15 cellular contexts compared by ENCODE assay signal in genomic region chr17:74569001-74569391, GRCh38. TPM values are rescaled to one million over a fixed set of nuclear protein-coding genes. Genes with fewer than 3 reads are reported as not detected.
DNase-seq lines count a peak whose midpoint lies in the region; ATAC-seq and TF ChIP-seq lines count a peak whose summit lies in the region.
"Had no signal": no experiment of that assay in that cellular context is flagged by ENCODE, and none has a peak within 500 bp of the region (broad histone marks: within the 10 kb centered on the region; RNA-seq: fewer than 3 reads in every experiment).

No MANE protein-coding gene starts in this region.

- WGBS in esophagus, 2 donors: 71 to 80% methylated on average over 6 of the region's 6 CpGs
- WGBS in smooth muscle cell (ENCODE audit: low lambda C conversion rate): 85% methylated on average over 4 of the region's 6 CpGs
- 72% methylated on average over 6 of the region's 6 CpGs for WGBS in prostate gland

- DNase-seq in RWPE1 (ENCODE audit: low spot score): no peak
- DNase-seq in smooth muscle cell (lab: John Stamatoyannopoulos, UW; ENCODE audit: unreplicated experiment): no peak
- no peak for DNase-seq in prostate gland (ENCODE audit: low spot score)
- DNase-seq: activated CD8-positive, alpha-beta memory T cell treated with anti-CD3 and anti-CD28 coated beads for 24 hours; activated gamma-delta T cell; DMS79 treated with DMSO at 0.1 percent for 48 hours; NCI-H1105 had no signal

- H3K79me2 ChIP-seq in smooth muscle cell (ENCODE audit: low read depth): no peaks in the 10 kb centered on the region

- no peak overlapping the region for H2AFZ ChIP-seq in smooth muscle cell (ENCODE audit: low read depth)

- peak overlapping the region; percentile 97 for H3K27ac ChIP-seq in RWPE1
- H3K27ac ChIP-seq in esophagus (ENCODE audit: low read depth in 2 of 2, low read length in 1 of 2): peak overlapping the region; percentile 76 to 93
- peak overlapping the region; percentile 68 for H3K27ac ChIP-seq in smooth muscle cell (ENCODE audit: low read depth)
- H3K27ac ChIP-seq in prostate gland: no peak overlapping the region
- H3K27ac ChIP-seq: BLaER1, colonic mucosa had no signal

- H4K20me1 ChIP-seq in smooth muscle cell (ENCODE audit: low read depth): no peaks in the 10 kb centered on the region
- H4K20me1 ChIP-seq: BLaER1 had no signal

- TF ChIP-seq CTCF in RWPE1 (conservative IDR thresholded peaks at IDR 0.05; ENCODE audit: low read depth) (no peak), smooth muscle cell (IDR thresholded peaks at IDR 0.05; ENCODE audit: borderline replicate concordance, insufficient read depth, poor library complexity, severe bottlenecking) (no peak), prostate gland (IDR thresholded peaks at IDR 0.05) (no peak)

- H3K9ac ChIP-seq in smooth muscle cell (ENCODE audit: low read depth): peak overlapping the region; percentile 0
- H3K9ac ChIP-seq: BLaER1 had no signal

- intact Hi-C loops in prostate gland (cut with DNase I): no loop called here

- H3K36me3 ChIP-seq in esophagus (ENCODE audit: control insufficient read depth in 2 of 2, insufficient read depth in 2 of 2, low read length in 1 of 2): no peaks in the 10 kb centered on the region
- H3K36me3 ChIP-seq in smooth muscle cell (ENCODE audit: low read depth): no peaks in the 10 kb centered on the region
- no peaks in the 10 kb centered on the region for H3K36me3 ChIP-seq in prostate gland
- H3K36me3 ChIP-seq: BLaER1, colonic mucosa had no signal

- peaks cover 10% of the 10 kb centered on the region for H3F3A ChIP-seq in smooth muscle cell (ENCODE audit: low read depth)

- H3K9me3 ChIP-seq in esophagus (ENCODE audit: control insufficient read depth in 2 of 2, insufficient read depth in 1 of 2, low read depth in 1 of 2, low read length in 1 of 2): no peaks in the 10 kb centered on the region
- no peaks in the 10 kb centered on the region for H3K9me3 ChIP-seq in smooth muscle cell (replicated peaks; ENCODE audit: low read depth)
- no peaks in the 10 kb centered on the region for H3K9me3 ChIP-seq in prostate gland
- H3K9me3 ChIP-seq: BLaER1, colonic mucosa had no signal

- H3K4me2 ChIP-seq in smooth muscle cell: no peak overlapping the region
- H3K4me2 ChIP-seq: BLaER1 had no signal

- H3K27me3 ChIP-seq in esophagus (ENCODE audit: control insufficient read depth in 1 of 2, insufficient read depth in 2 of 2, low read length in 2 of 2): no peaks in the 10 kb centered on the region
- H3K27me3 ChIP-seq in smooth muscle cell (ENCODE audit: low read depth): no peaks in the 10 kb centered on the region
- H3K27me3 ChIP-seq in prostate gland (replicated peaks; ENCODE audit: insufficient read depth): no peaks in the 10 kb centered on the region
- H3K27me3 ChIP-seq: BLaER1, colonic mucosa had no signal

- H3K4me3 ChIP-seq in esophagus (ENCODE audit: low read depth in 1 of 2, low read length in 2 of 2): no peak overlapping the region
- H3K4me3 ChIP-seq in smooth muscle cell: no peak overlapping the region
- no peak overlapping the region for H3K4me3 ChIP-seq in prostate gland
- H3K4me3 ChIP-seq: BLaER1, colonic mucosa, lung had no signal

- POLR2A ChIA-PET in RWPE1 (lab: Yijun Ruan, JAX; ENCODE audit: low non-redundant PET): interaction anchor here (0.6 kb wide), 1 partner anchor 196 kb away, joined by 3 read pairs; no protein-coding TSS in a partner anchor

- peaks cover 0 to 11% of the 10 kb centered on the region in 2 donors for H3K4me1 ChIP-seq in esophagus (ENCODE audit: control insufficient read depth in 2 of 2, insufficient read depth in 2 of 2, low read length in 1 of 2)
- H3K4me1 ChIP-seq in smooth muscle cell (ENCODE audit: low read depth): peaks cover 6% of the 10 kb centered on the region
- no peaks in the 10 kb centered on the region for H3K4me1 ChIP-seq in prostate gland (replicated peaks)
- H3K4me1 ChIP-seq: BLaER1, colonic mucosa had no signal

- CTCF ChIA-PET in RWPE1 (lab: Yijun Ruan, JAX): interaction anchor here (0.9 to 1.1 kb wide), 2 partner anchors 33 to 88 kb away, joined by 4 to 5 read pairs; no protein-coding TSS in a partner anchor

- no peak for ATAC-seq in HG02938 (IDR thresholded peaks at IDR 0.05; ENCODE audit: unreplicated experiment)
- ATAC-seq: T-cell had no signal

- no peak for TF ChIP-seq POLR2A in prostate gland (IDR thresholded peaks at IDR 0.05)

RNA-seq across cellular contexts. Expression of gene CD300H, which starts 1.7 kb away (rescaled TPM):
- polyA plus RNA-seq in esophagus (not detected), smooth muscle cell (0.65 TPM in 1 of 2 replicates, not detected in the other)
- total RNA-seq in smooth muscle cell (not detected in 2 replicates), prostate gland (not detected)
- total RNA-seq: RPMI7951, T-cell, temporal lobe had no signal

RNA-seq across cellular contexts. Expression of gene CD300C, which starts 23.1 kb away (rescaled TPM):
- polyA plus RNA-seq in esophagus (under 1 TPM; 0.04 to 0.14 TPM), smooth muscle cell (0.46 TPM in 1 of 2 replicates, not detected in the other)
- total RNA-seq in smooth muscle cell (not detected in 2 replicates), prostate gland (1 to 10 TPM in 1 of 2 donors, not detected in 1; 1.5 TPM)
- total RNA-seq: RPMI7951 had no signal

RNA-seq across cellular contexts. Expression of gene CD300LD, which starts 23.1 kb away (rescaled TPM):
- polyA plus RNA-seq in esophagus (not detected), smooth muscle cell (not detected in 2 replicates)
- total RNA-seq in smooth muscle cell (not detected in 2 replicates), prostate gland (not detected)
- total RNA-seq: colonic mucosa, RPMI7951, temporal lobe had no signal

RNA-seq across cellular contexts. Expression of gene CD300LB, which starts 37.7 kb away (rescaled TPM):
- under 1 TPM; 0.06 to 0.11 TPM for polyA plus RNA-seq in esophagus
- total RNA-seq in smooth muscle cell: not detected in 2 replicates
- not detected in 2 replicates for polyA plus RNA-seq in smooth muscle cell
- total RNA-seq in prostate gland: under 1 TPM; 0.64 to 0.80 TPM
- total RNA-seq: RPMI7951, T-cell had no signal

RNA-seq across cellular contexts. Expression of gene CD300E, which starts 54.5 kb away (rescaled TPM):
- polyA plus RNA-seq in esophagus (under 1 TPM; 0.02 to 0.12 TPM), smooth muscle cell (not detected in 2 replicates)
- total RNA-seq in smooth muscle cell (0.09 TPM in 1 of 2 replicates, not detected in the other), prostate gland (under 1 TPM in 1 of 2 donors, not detected in 1; 0.45 TPM)
- total RNA-seq: RPMI7951 had no signal

Comparison
In these comparisons a context has a peak if more than half of its experiments do, and no peak if none do; other contexts are left out.
1. H3K27ac ChIP-seq: peak in RWPE1 (single experiment), esophagus (2 of 2) and smooth muscle cell (single experiment); none in prostate gland (0 of 2).